Comparison of ENCODE assay signal across 1 cellular context in genomic region chr6:31898200-31899011, GRCh38.
TF ChIP-seq lines count a peak whose summit lies in the region.

No MANE protein-coding gene starts in this region.

TF ChIP-seq in K562, 482 proteins besides CTCF, POLR2A, EP300 and RAD21 (continued from another document and continues in another):
- TF ChIP-seq ZNF398 (CRISPR knock-in tag; IDR thresholded peaks at IDR 0.05) (no peak), ATF1 (CRISPR knock-in tag; IDR thresholded peaks at IDR 0.05) (no peak), ATF1 (tag; IDR thresholded peaks at IDR 0.05) (peak; percentile 40), ADNP (tag; IDR thresholded peaks at IDR 0.05) (no peak), ZNF76 (CRISPR knock-in tag; IDR thresholded peaks at IDR 0.05; ENCODE audit: borderline replicate concordance) (no peak), ZNF311 (CRISPR knock-in tag; IDR thresholded peaks at IDR 0.05) (no peak), SMARCA5 (IDR thresholded peaks at IDR 0.05) (no peak; the same call in 1 of the 2 replicates), ZNF583 (CRISPR knock-in tag; IDR thresholded peaks at IDR 0.05) (no peak), MYC (IDR thresholded peaks at IDR 0.05; ENCODE audit: low read depth, low read length) (peak; percentile 11; the same call in 1 of the 2 replicates), MYC (CRISPR knock-in tag; IDR thresholded peaks at IDR 0.05; ENCODE audit: borderline replicate concordance, low read depth) (no peak), SIX5 (IDR thresholded peaks at IDR 0.05; ENCODE audit: borderline replicate concordance in 1 of 2, insufficient read depth in 1 of 2, low read depth in 1 of 2, low read length in 2 of 2) (peak; percentile 86 to 91), KAT7 (CRISPR knock-in tag; IDR thresholded peaks at IDR 0.05; ENCODE audit: borderline replicate concordance) (peak; percentile 98; the same call in 1 of the 2 replicates), NONO (IDR thresholded peaks at IDR 0.05; ENCODE audit: low read depth in 2 of 2, low read length in 1 of 2) (peak in 1 of 2 experiments; percentile 6; a peak in 1 of 4 replicates), THAP7 (CRISPR knock-in tag; IDR thresholded peaks at IDR 0.05) (no peak; the same call in 1 of the 2 replicates), HMBOX1 (IDR thresholded peaks at IDR 0.05) (no peak), NFRKB (IDR thresholded peaks at IDR 0.05; ENCODE audit: low read depth) (no peak), ZNF3 (CRISPR knock-in tag; IDR thresholded peaks at IDR 0.05) (no peak), TEAD1 (CRISPR knock-in tag; IDR thresholded peaks at IDR 0.05) (0 out of 4 replicates have a peak, but pooled peaks of 1 of the 2 experiments have one; percentile 36), KLF10 (CRISPR knock-in tag; IDR thresholded peaks at IDR 0.05) (no peak), RBBP5 (IDR thresholded peaks at IDR 0.05; ENCODE audit: borderline replicate concordance, insufficient read depth, low read length, poor library complexity, severe bottlenecking) (no peak), ZBED1 (IDR thresholded peaks at IDR 0.05) (0 out of 2 replicates have a peak, but pooled peaks have one; percentile 0), RERE (CRISPR knock-in tag; IDR thresholded peaks at IDR 0.05; ENCODE audit: borderline replicate concordance) (no peak), HEY1 (CRISPR knock-in tag; IDR thresholded peaks at IDR 0.05; ENCODE audit: borderline replicate concordance) (peak; percentile 61; the same call in 1 of the 2 replicates), ZNF436 (CRISPR knock-in tag; IDR thresholded peaks at IDR 0.05) (no peak), THRB (CRISPR knock-in tag; conservative IDR thresholded peaks at IDR 0.05) (no peak), USF1 (CRISPR knock-in tag; IDR thresholded peaks at IDR 0.05) (no peak), SIN3A (IDR thresholded peaks at IDR 0.05; ENCODE audit: borderline replicate concordance in 2 of 2, control insufficient read depth in 1 of 2, low read depth in 2 of 2, low read length in 2 of 2) (peak; percentile 28 to 63; a peak in 2 of 4 replicates), STAG1 (CRISPR knock-in tag; IDR thresholded peaks at IDR 0.05; ENCODE audit: borderline replicate concordance) (0 out of 2 replicates have a peak, but pooled peaks have one; percentile 15), NFXL1 (CRISPR knock-in tag; IDR thresholded peaks at IDR 0.05) (no peak), ZBTB1 (CRISPR knock-in tag; IDR thresholded peaks at IDR 0.05; ENCODE audit: borderline replicate concordance, low read depth) (0 out of 2 replicates have a peak, but pooled peaks have one; percentile 33), NR2C1 (IDR thresholded peaks at IDR 0.05) (no peak), NR2C1 (tag; IDR thresholded peaks at IDR 0.05) (peak; percentile 79), CCNT2 (IDR thresholded peaks at IDR 0.05; ENCODE audit: borderline replicate concordance, extremely low read depth, insufficient read length, low read depth, low read length) (no peak), BACH1 (tag; IDR thresholded peaks at IDR 0.05) (peak; percentile 26; the same call in 1 of the 2 replicates), FOXK1 (CRISPR knock-in tag; IDR thresholded peaks at IDR 0.05; ENCODE audit: borderline replicate concordance) (no peak), HCFC1 (IDR thresholded peaks at IDR 0.05; ENCODE audit: low read depth, low read length) (peak; percentile 95), ETV5 (CRISPR knock-in tag; IDR thresholded peaks at IDR 0.05; ENCODE audit: low read depth) (0 out of 2 replicates have a peak, but pooled peaks have one; percentile 16), ZNF197 (CRISPR knock-in tag; IDR thresholded peaks at IDR 0.05; ENCODE audit: low read depth) (0 out of 2 replicates have a peak, but pooled peaks have one; percentile 75), YY1 (IDR thresholded peaks at IDR 0.05; ENCODE audit: borderline replicate concordance in 1 of 3, control insufficient read depth in 1 of 3, extremely low read depth in 1 of 3, insufficient read depth in 3 of 3, insufficient read length in 1 of 3, insufficient replicate concordance in 2 of 3, low read depth in 1 of 3, low read length in 2 of 3) (no peak), TFAP4 (CRISPR knock-in tag; IDR thresholded peaks at IDR 0.05; ENCODE audit: borderline replicate concordance) (peak; percentile 45; the same call in 1 of the 2 replicates), ZNF121 (CRISPR knock-in tag; conservative IDR thresholded peaks at IDR 0.05) (no peak), MBD1 (CRISPR knock-in tag; IDR thresholded peaks at IDR 0.05) (no peak), ZEB2 (IDR thresholded peaks at IDR 0.05) (peak; percentile 66; the same call in 1 of the 2 replicates), ZNF143 (CRISPR knock-in tag; IDR thresholded peaks at IDR 0.05) (peak; percentile 90), AFF4 (CRISPR knock-in tag; IDR thresholded peaks at IDR 0.05) (peak; percentile 85; the same call in 1 of the 2 replicates), ELF2 (CRISPR knock-in tag; IDR thresholded peaks at IDR 0.05) (0 out of 2 replicates have a peak, but pooled peaks have one; percentile 47)
